17 cellular contexts compared by ENCODE assay signal in the genomic region with DNA sequence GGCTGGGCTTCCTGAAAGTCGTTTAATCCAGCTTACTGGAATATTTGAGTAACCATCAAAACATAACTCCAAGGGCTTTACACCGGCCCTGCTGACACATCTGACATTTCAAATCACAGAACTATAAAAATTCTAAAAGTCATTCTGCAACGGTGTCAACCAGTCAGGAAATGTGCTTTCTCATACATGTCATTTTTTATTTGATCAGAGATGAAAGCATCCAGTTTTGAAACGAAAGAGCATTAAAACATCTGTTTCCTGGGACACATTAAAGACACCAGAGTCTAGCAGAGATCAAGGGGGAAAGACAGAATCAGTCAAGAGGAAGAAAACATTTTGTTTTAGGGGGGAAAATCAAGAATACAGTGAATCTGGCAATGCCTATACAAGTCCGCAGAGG.
DNase-seq lines count a peak whose midpoint lies in the region; ATAC-seq, FAIRE-seq and TF ChIP-seq lines count a peak whose summit lies in the region.
"Had no signal": no experiment of that assay in that cellular context is flagged by ENCODE, and none has a peak within 500 bp of the region (broad histone marks: within the 10 kb centered on the region; RNA-seq: fewer than 3 reads in every experiment).

No MANE protein-coding gene starts in this region.

- H3K4me3 Mint-ChIP-seq in astrocyte (ENCODE audit: unreplicated experiment): no peak overlapping the region
- H3K4me3 Mint-ChIP-seq: CD4-positive, alpha-beta memory T cell; GM23338 had no signal

- H3K9ac ChIP-seq in BLaER1: peak overlapping the region; percentile 9; the same call in 1 of the 2 replicates
- no peak overlapping the region for H3K9ac ChIP-seq in astrocyte (ENCODE audit: low read length)
- H3K9ac ChIP-seq in keratinocyte (ENCODE audit: control insufficient read depth, extremely low read depth, insufficient read depth, low read length): no peak overlapping the region

- no peaks in the 10 kb centered on the region for H4K20me1 ChIP-seq in BLaER1
- no peaks in the 10 kb centered on the region for H4K20me1 ChIP-seq in astrocyte (ENCODE audit: insufficient read depth, low read length)
- no peaks in the 10 kb centered on the region for H4K20me1 ChIP-seq in keratinocyte (ENCODE audit: control insufficient read depth, extremely low read depth, insufficient read depth, low read length)

- H3K4me1 ChIP-seq in BLaER1 (peaks cover 41% of the 10 kb centered on the region), astrocyte (ENCODE audit: insufficient read depth, low read length) (no peaks in the 10 kb centered on the region), keratinocyte (ENCODE audit: control insufficient read depth, extremely low read depth, insufficient read depth, low read length) (no peaks in the 10 kb centered on the region)
- H3K4me1 ChIP-seq: HAP-1 had no signal

- no peaks in the 10 kb centered on the region for H3K9me1 ChIP-seq in keratinocyte (ENCODE audit: control insufficient read depth, extremely low read depth, insufficient read depth, low read length)

- H2AFZ ChIP-seq in astrocyte (ENCODE audit: low read depth, low read length) (no peak overlapping the region), keratinocyte (ENCODE audit: control insufficient read depth, low read length) (peak overlapping the region; percentile 5)
- H2AFZ ChIP-seq: GM23338 had no signal

- H3K4me2 ChIP-seq in BLaER1: peak overlapping the region; percentile 66
- no peak overlapping the region for H3K4me2 ChIP-seq in astrocyte (ENCODE audit: low read length)
- no peak overlapping the region for H3K4me2 ChIP-seq in keratinocyte (ENCODE audit: control insufficient read depth, extremely low read depth, insufficient read depth, low read depth, low read length)
- H3K4me2 ChIP-seq: GM23338 had no signal

- ATAC-seq in HG03521 (IDR thresholded peaks at IDR 0.05; ENCODE audit: unreplicated experiment): no peak
- ATAC-seq in GM18858 (IDR thresholded peaks at IDR 0.05; ENCODE audit: unreplicated experiment): no peak
- no peak for ATAC-seq in HG03139 (IDR thresholded peaks at IDR 0.05; ENCODE audit: unreplicated experiment)
- ATAC-seq: GM23338 had no signal

- no peaks in the 10 kb centered on the region for H3K27me3 ChIP-seq in BLaER1
- peaks cover 5% of the 10 kb centered on the region for H3K27me3 ChIP-seq in astrocyte (ENCODE audit: insufficient read depth, low read length)
- peaks cover 6% of the 10 kb centered on the region for H3K27me3 ChIP-seq in keratinocyte (ENCODE audit: control insufficient read depth, extremely low read depth, insufficient read depth, low read length)

- TF ChIP-seq CTCF in astrocyte (IDR thresholded peaks at IDR 0.05; ENCODE audit: insufficient read depth, low read depth, low read length) (no peak), keratinocyte (optimal IDR thresholded peaks at IDR 0.05 in 1 of 3, IDR thresholded peaks at IDR 0.05 in 1 of 3, conservative IDR thresholded peaks at IDR 0.05 in 1 of 3; ENCODE audit: extremely low read depth in 1 of 3, insufficient read depth in 2 of 3, low read length in 3 of 3) (no peak)

- H3K9me3 ChIP-seq in BLaER1: peaks cover 47% of the 10 kb centered on the region
- H3K9me3 ChIP-seq in astrocyte (ENCODE audit: insufficient read depth, low read depth, low read length): no peaks in the 10 kb centered on the region
- no peaks in the 10 kb centered on the region for H3K9me3 ChIP-seq in keratinocyte (ENCODE audit: control insufficient read depth, low read depth, low read length)
- H3K9me3 ChIP-seq: HAP-1 had no signal

- H3K36me3 Mint-ChIP-seq in astrocyte (ENCODE audit: low read depth, unreplicated experiment): peaks cover 2% of the 10 kb centered on the region
- H3K36me3 Mint-ChIP-seq: CD4-positive, alpha-beta memory T cell had no signal

- no peaks in the 10 kb centered on the region for H3K4me1 Mint-ChIP-seq in astrocyte (ENCODE audit: low read depth, unreplicated experiment)
- H3K4me1 Mint-ChIP-seq: GM23338 had no signal

- no peak overlapping the region for H3K27ac Mint-ChIP-seq in astrocyte (ENCODE audit: unreplicated experiment)
- H3K27ac Mint-ChIP-seq: GM23338 had no signal

- H3K36me3 ChIP-seq in BLaER1 (peaks cover 10% of the 10 kb centered on the region; the same call in 1 of the 2 replicates), astrocyte (ENCODE audit: insufficient read depth, low read length) (no peaks in the 10 kb centered on the region), keratinocyte (ENCODE audit: control insufficient read depth in 2 of 2, extremely low read depth in 1 of 2, insufficient read depth in 2 of 2, low read length in 2 of 2) (no peaks in the 10 kb centered on the region)
- H3K36me3 ChIP-seq: HAP-1 had no signal

- H3K27ac ChIP-seq in BLaER1 (peak overlapping the region; percentile 63), astrocyte (ENCODE audit: low read depth, low read length) (no peak overlapping the region), keratinocyte (ENCODE audit: control insufficient read depth, insufficient read depth, low read length) (no peak overlapping the region)
- H3K27ac ChIP-seq: C4-2B, HL-60 had no signal

- H3K4me3 ChIP-seq in BLaER1: no peak overlapping the region
- H3K4me3 ChIP-seq in astrocyte (ENCODE audit: insufficient read depth, low read depth, low read length): no peak overlapping the region
- H3K4me3 ChIP-seq in keratinocyte (ENCODE audit: control insufficient read depth in 2 of 3, extremely low read depth in 1 of 3, insufficient read depth in 2 of 3, low read depth in 1 of 3, low read length in 3 of 3): no peak overlapping the region
- H3K4me3 ChIP-seq: GM23338, HAP-1 had no signal

- H3K79me2 ChIP-seq in astrocyte (ENCODE audit: insufficient read depth, low read length) (no peaks in the 10 kb centered on the region), keratinocyte (ENCODE audit: control insufficient read depth, insufficient read depth, low read length) (no peaks in the 10 kb centered on the region)

- peaks cover 7% of the 10 kb centered on the region for H3K9me3 Mint-ChIP-seq in astrocyte (ENCODE audit: unreplicated experiment)
- H3K9me3 Mint-ChIP-seq: GM23338 had no signal

- FAIRE-seq in astrocyte (lab: Jason Lieb, UNC): peak; percentile 49
- no peak for FAIRE-seq in keratinocyte (lab: Jason Lieb, UNC)

- peak; percentile 21 for DNase-seq in EH (ENCODE audit: low read depth)
- no peak for DNase-seq in astrocyte (ENCODE audit: low read depth)
- no peak for DNase-seq in keratinocyte (ENCODE audit: low read depth, low spot score)
- no peak for DNase-seq in DMS53 (lab: John Stamatoyannopoulos, UW)
- DNase-seq: ACHN; CD4-positive, alpha-beta memory T cell; DMS79 treated with DMSO at 0.1 percent for 48 hours; GF-D8; KBM-7 had no signal

- dilution Hi-C loops in keratinocyte (cut with MboI; ENCODE audit: extremely low pct_ligation_motif_present, low sequenced_read_pairs): no loop called here

- H3K27me3 Mint-ChIP-seq in astrocyte (ENCODE audit: low read depth, unreplicated experiment): peaks cover 11% of the 10 kb centered on the region
